ENCODE assay signal across 9 cellular contexts in the genomic region with DNA sequence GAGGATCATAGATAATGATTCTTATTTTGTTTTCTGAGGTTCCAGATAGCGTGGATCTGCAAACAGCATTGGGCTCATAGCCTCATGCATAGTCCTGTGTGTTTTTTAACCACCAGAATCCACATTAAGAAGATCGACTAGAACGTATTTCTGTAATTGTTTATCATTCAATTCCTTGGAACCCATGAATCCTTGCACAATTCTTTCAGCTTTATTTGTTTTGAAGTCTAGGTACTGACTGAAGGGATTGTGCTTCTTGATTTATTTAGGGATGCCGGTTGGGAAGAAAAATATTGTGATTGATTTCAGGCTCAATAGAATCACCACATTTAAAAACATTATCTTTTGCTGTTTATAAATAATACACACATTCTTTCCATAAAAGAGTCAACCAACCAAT.
"Had no signal": no experiment of that assay in that cellular context is flagged by ENCODE, and none has a peak within 500 bp of the region (broad histone marks: within the 10 kb centered on the region; RNA-seq: fewer than 3 reads in every experiment).

No MANE protein-coding gene starts in this region.

- DNase-seq: GM23248, H7, HFFc6, KG1 had no signal

- H3K4me3 ChIP-seq: GM23248, HAP-1, K562 had no signal

- H3K4me3 Mint-ChIP-seq: HFFc6 had no signal

- H3K9ac ChIP-seq: GM23248 had no signal

- H2AFZ ChIP-seq: GM23248 had no signal

- H3K9me3 Mint-ChIP-seq: HFFc6 had no signal

- H3K27ac Mint-ChIP-seq: HFFc6 had no signal

- H3K27ac ChIP-seq: GM23248, HL-60 had no signal

- H3K36me3 ChIP-seq: HAP-1 had no signal

- ATAC-seq: HCT116, HepG2, K562 had no signal

- H3K4me1 ChIP-seq: HAP-1 had no signal

- H3K9me3 ChIP-seq: HAP-1 had no signal
